Comparison of ENCODE assay signal across 11 cellular contexts in genomic region chr13:91349992-91350911, GRCh38. TPM values are rescaled to one million over a fixed set of nuclear protein-coding genes. Genes with fewer than 3 reads are reported as not detected.
A peak's percentile ranks its signal among the peaks of the same experiment; 100 is the strongest.
DNase-seq lines count a peak whose midpoint lies in the region; ATAC-seq and TF ChIP-seq lines count a peak whose summit lies in the region.
"Had no signal": no experiment of that assay in that cellular context is flagged by ENCODE, and none has a peak within 500 bp of the region (broad histone marks: within the 10 kb centered on the region; RNA-seq: fewer than 3 reads in every experiment).

No MANE protein-coding gene starts in this region.

- H3K4me2 ChIP-seq in SK-N-SH, result peak overlapping the region; percentile 80
- peak overlapping the region; percentile 48 for H3K4me2 ChIP-seq in trophoblast cell (ENCODE audit: low read length)

- H4K12ac ChIP-seq in trophoblast cell (ENCODE audit: low read depth, low read length), result no peak overlapping the region

- H3K4me3 ChIP-seq in SK-N-SH (ENCODE audit: low read depth in 2 of 2, low read length in 1 of 2) (peak overlapping the region; percentile 80 to 87), NT2/D1 (ENCODE audit: insufficient read length, low read depth) (peak overlapping the region; percentile 85), endodermal cell (ENCODE audit: low read length) (peak overlapping the region; percentile 88), trophoblast cell (ENCODE audit: low read depth, low read length) (no peak overlapping the region)

- H2BK120ac ChIP-seq in trophoblast cell (ENCODE audit: insufficient read depth, low read length, poor library complexity), result no peak overlapping the region

- no peak for TF ChIP-seq CTCF in SK-N-SH (IDR thresholded peaks at IDR 0.05)
- no peak for TF ChIP-seq CTCF in endodermal cell (conservative IDR thresholded peaks at IDR 0.05)

- H3K27ac Mint-ChIP-seq in endodermal cell, result peak overlapping the region; percentile 33

- H3K4me1 Mint-ChIP-seq in endodermal cell, result peaks cover 22% of the 10 kb centered on the region

- H3K36me3 Mint-ChIP-seq in endodermal cell (ENCODE audit: low read depth), result peaks cover 63% of the 10 kb centered on the region

- 19% methylated on average over 5 of the region's 5 CpGs for WGBS in SK-N-SH (ENCODE audit: low lambda C conversion rate)
- 29 to 35% methylated on average over 1 to 4 of the region's 5 CpGs for WGBS in endodermal cell (ENCODE audit: insufficient coverage in 1 of 2, insufficient read length in 1 of 2), 2 experiments
- no CpG with 5 or more reads among the region's 5 CpGs for WGBS in trophoblast cell (ENCODE audit: extremely low coverage, insufficient coverage, insufficient read length)

- DNase-seq in SK-N-SH (no peak), NT2/D1 (ENCODE audit: low read depth, low spot score) (no peak), endodermal cell (no peak), trophoblast cell (no peak), midbrain (lab: John Stamatoyannopoulos, UW) (no peak), SKM-1 (lab: John Stamatoyannopoulos, UW; ENCODE audit: unreplicated experiment) (no peak)
- DNase-seq: activated CD4-positive, CD25-positive, alpha-beta regulatory T cell treated with anti-CD3 and anti-CD28 coated beads, Interleukin-2, amount 50 U/mL, for 72 hours; foreskin melanocyte; MV-4-11 had no signal

- H3K9me2 ChIP-seq in SK-N-SH, result no peaks in the 10 kb centered on the region

- no peak overlapping the region for H2AFZ ChIP-seq in SK-N-SH (ENCODE audit: low read depth)
- H2AFZ ChIP-seq in trophoblast cell (ENCODE audit: insufficient read depth, low read length, poor library complexity), result no peak overlapping the region

- H4K20me1 ChIP-seq in SK-N-SH (ENCODE audit: insufficient read depth), result peaks cover 33% of the 10 kb centered on the region

- H3K9me3 ChIP-seq in SK-N-SH (no peaks in the 10 kb centered on the region), NT2/D1 (ENCODE audit: insufficient read depth, low read length) (no peaks in the 10 kb centered on the region), endodermal cell (ENCODE audit: control insufficient read depth, low read length) (no peaks in the 10 kb centered on the region), trophoblast cell (ENCODE audit: insufficient read depth, low read depth, low read length) (no peaks in the 10 kb centered on the region)

- H3K27ac ChIP-seq in SK-N-SH (ENCODE audit: low read depth in 2 of 2, low read length in 1 of 2), result no peak overlapping the region; a peak in 2 of 4 replicates
- no peak overlapping the region for H3K27ac ChIP-seq in endodermal cell (ENCODE audit: low read depth, low read length)
- no peak overlapping the region for H3K27ac ChIP-seq in trophoblast cell (ENCODE audit: low read depth, low read length)

- H3K27me3 ChIP-seq in SK-N-SH (ENCODE audit: insufficient read depth) (peaks cover 6% of the 10 kb centered on the region; the same call in 1 of the 2 replicates), NT2/D1 (ENCODE audit: insufficient read depth, insufficient read length) (peaks cover 12% of the 10 kb centered on the region), endodermal cell (ENCODE audit: control insufficient read depth, insufficient read depth, low read length, poor library complexity, severe bottlenecking) (peaks cover 5% of the 10 kb centered on the region), trophoblast cell (ENCODE audit: insufficient read depth, low read length) (no peaks in the 10 kb centered on the region)

- H3K4me1 ChIP-seq in SK-N-SH (ENCODE audit: control insufficient read depth in 1 of 2, insufficient read depth in 2 of 2, low read depth in 1 of 2, low read length in 1 of 2) (peaks cover 13 to 17% of the 10 kb centered on the region in 2 experiments), NT2/D1 (ENCODE audit: insufficient read depth, insufficient read length) (no peaks in the 10 kb centered on the region), endodermal cell (ENCODE audit: control insufficient read depth, insufficient read depth, low read length) (peaks cover 2% of the 10 kb centered on the region), trophoblast cell (ENCODE audit: control insufficient read depth in 1 of 2, insufficient read depth in 2 of 2, low read length in 2 of 2) (peaks cover 0 to 3% of the 10 kb centered on the region in 2 experiments)

- no peaks in the 10 kb centered on the region for H3K9me3 Mint-ChIP-seq in endodermal cell

- H2BK12ac ChIP-seq in trophoblast cell (ENCODE audit: low read length), result no peak overlapping the region

- H3K9ac ChIP-seq in SK-N-SH, result peak overlapping the region; percentile 60; the same call in 1 of the 2 replicates
- H3K9ac ChIP-seq in NT2/D1 (ENCODE audit: insufficient read length, low read depth), result peak overlapping the region; percentile 75
- H3K9ac ChIP-seq in endodermal cell (ENCODE audit: extremely low read depth, low read length, poor library complexity, severe bottlenecking), result peak overlapping the region; percentile 78
- H3K9ac ChIP-seq in trophoblast cell (ENCODE audit: low read length), result no peak overlapping the region

- no peak overlapping the region for H2AK5ac ChIP-seq in trophoblast cell (ENCODE audit: low read length)

- no peak overlapping the region for H3K23ac ChIP-seq in trophoblast cell (ENCODE audit: low read length)

- H2BK5ac ChIP-seq in trophoblast cell (ENCODE audit: low read depth, low read length, poor library complexity), result no peak overlapping the region

- no peak overlapping the region for H4K91ac ChIP-seq in trophoblast cell (ENCODE audit: low read depth, low read length)

- H3K18ac ChIP-seq in trophoblast cell (ENCODE audit: low read length), result no peak overlapping the region

- POLR2A ChIA-PET in SK-N-SH (lab: Yijun Ruan, JAX), result no interaction called here

- no peak overlapping the region for H4K8ac ChIP-seq in trophoblast cell (ENCODE audit: low read depth, low read length)

- peaks cover 41% of the 10 kb centered on the region for H3K79me2 ChIP-seq in SK-N-SH (ENCODE audit: insufficient read depth)
- peaks cover 12% of the 10 kb centered on the region for H3K79me2 ChIP-seq in trophoblast cell (ENCODE audit: control insufficient read depth, insufficient read depth, low read length, poor library complexity)

- no peak overlapping the region for H3K4ac ChIP-seq in trophoblast cell (ENCODE audit: low read depth, low read length)

- ATAC-seq in SK-N-SH treated with all-trans-retinoic acid at 6 μM for 48 hours (no peak), GM21360 (IDR thresholded peaks at IDR 0.05; ENCODE audit: unreplicated experiment) (no peak)

- H3K4me3 Mint-ChIP-seq in endodermal cell, result peak overlapping the region; percentile 97

- peaks cover 17% of the 10 kb centered on the region for H3F3A ChIP-seq in SK-N-SH (replicated peaks; ENCODE audit: insufficient read depth)

- no peak overlapping the region for H3K14ac ChIP-seq in trophoblast cell (ENCODE audit: low read length)

- peaks cover 12% of the 10 kb centered on the region for H3K79me1 ChIP-seq in trophoblast cell (ENCODE audit: low read length)

- H3K27me3 Mint-ChIP-seq in endodermal cell (ENCODE audit: insufficient read depth), result peaks cover 6% of the 10 kb centered on the region

- H3K36me3 ChIP-seq in SK-N-SH (replicated peaks in 1 of 2; ENCODE audit: control insufficient read depth in 1 of 2, insufficient read depth in 2 of 2, low read length in 1 of 2), result peaks cover 52 to 59% of the 10 kb centered on the region in 2 experiments
- peaks cover 60% of the 10 kb centered on the region for H3K36me3 ChIP-seq in NT2/D1 (ENCODE audit: insufficient read depth, insufficient read length, low read length)
- peaks cover 60% of the 10 kb centered on the region for H3K36me3 ChIP-seq in endodermal cell (ENCODE audit: control insufficient read depth, insufficient read depth, low read length)
- H3K36me3 ChIP-seq in trophoblast cell (ENCODE audit: control insufficient read depth in 1 of 2, insufficient read depth in 2 of 2, low read length in 2 of 2), result peaks cover 6 to 14% of the 10 kb centered on the region in 2 experiments

- CTCF ChIA-PET in SK-N-SH (lab: Yijun Ruan, JAX), result interaction anchor here (1.0 to 1.2 kb wide), 3 partner anchors 30 to 455 kb away, joined by 3 to 4 read pairs (median 3); no protein-coding TSS in a partner anchor

- no peak for TF ChIP-seq EP300 in SK-N-SH (IDR thresholded peaks at IDR 0.05; ENCODE audit: borderline replicate concordance in 1 of 2, low read depth in 1 of 2, low read length in 1 of 2)

- no peak for TF ChIP-seq RAD21 in SK-N-SH (IDR thresholded peaks at IDR 0.05; ENCODE audit: low read length)

TF ChIP-seq in SK-N-SH, 30 proteins besides CTCF, POLR2A, EP300 and RAD21:
- TF ChIP-seq GATA2 (CRISPR knock-in tag; IDR thresholded peaks at IDR 0.05) (0 out of 2 replicates have a peak, but pooled peaks have one; percentile 10), RCOR1 (IDR thresholded peaks at IDR 0.05; ENCODE audit: low read length) (no peak), NFIC (IDR thresholded peaks at IDR 0.05; ENCODE audit: borderline replicate concordance) (no peak), FOXJ3 (CRISPR knock-in tag; IDR thresholded peaks at IDR 0.05) (no peak)

TF ChIP-seq in SK-N-SH treated with all-trans-retinoic acid at 6 μM for 48 hours, 23 proteins besides CTCF, POLR2A, EP300 and RAD21 (continues in another document):
- TF ChIP-seq CSRNP3 (CRISPR knock-in tag; IDR thresholded peaks at IDR 0.05) (no peak), ESRRG (CRISPR knock-in tag; IDR thresholded peaks at IDR 0.05) (no peak), ZNF565 (CRISPR knock-in tag; conservative IDR thresholded peaks at IDR 0.05; ENCODE audit: low read depth) (no peak)

RNA-seq across cellular contexts. Expression of gene MIR17HG, which starts 2.8 kb away (rescaled TPM):
- polyA plus RNA-seq in SK-N-SH (2012; rRNA removed), result 0.51 and 1.2 TPM in 2 replicates
- polyA plus RNA-seq in SK-N-SH (2012; cell fraction: cytosol; rRNA removed), result 0.43 and 0.71 TPM in 2 replicates
- polyA plus RNA-seq in SK-N-SH (2012; cell fraction: nucleus; rRNA removed), result 2.2 and 4.0 TPM in 2 replicates
- 10 to 100 TPM; 22.8 to 23.0 TPM for total RNA-seq in endodermal cell
- 22.8 TPM for polyA plus RNA-seq in endodermal cell (2013, experiment 1 of 2)
- 23.4 TPM for polyA plus RNA-seq in endodermal cell (2013, experiment 2 of 2)
- 6.9 and 9.0 TPM in 2 replicates for polyA plus RNA-seq in trophoblast cell (2013)

RNA-seq across cellular contexts. Expression of gene GPC5, which starts 48.2 kb away (rescaled TPM):
- polyA plus RNA-seq in SK-N-SH (2012; rRNA removed), result 0.03 and 0.26 TPM in 2 replicates
- 0.09 and 0.10 TPM in 2 replicates for polyA plus RNA-seq in SK-N-SH (2012; cell fraction: cytosol; rRNA removed)
- polyA plus RNA-seq in SK-N-SH (2012; cell fraction: nucleus; rRNA removed), result 0.15 and 0.23 TPM in 2 replicates
- total RNA-seq in endodermal cell, result under 1 TPM; 0.22 to 0.51 TPM
- polyA plus RNA-seq in endodermal cell (2013, experiment 1 of 2), result 0.36 TPM
- polyA plus RNA-seq in endodermal cell (2013, experiment 2 of 2), result 0.70 TPM
- polyA plus RNA-seq in trophoblast cell (2013), result 1.4 and 1.5 TPM in 2 replicates
